ENCODE assay signal across 1 cellular context in genomic region chr19:6060600-6061391, GRCh38.
TF ChIP-seq lines count a peak whose summit lies in the region.

No MANE protein-coding gene starts in this region.

TF ChIP-seq in K562, 482 proteins besides CTCF, POLR2A, EP300 and RAD21 (continued from another document and continues in another):
- TF ChIP-seq CHD7 (IDR thresholded peaks at IDR 0.05; ENCODE audit: low read depth, low read length), result no peak
- no peak for TF ChIP-seq ZNF174 (CRISPR knock-in tag; IDR thresholded peaks at IDR 0.05)
- TF ChIP-seq FOXK2 (conservative IDR thresholded peaks at IDR 0.05 in 1 of 2, IDR thresholded peaks at IDR 0.05 in 1 of 2; ENCODE audit: low read depth in 2 of 2), result 0 out of 4 replicates have a peak, but pooled peaks of 1 of the 2 experiments have one; percentile 36
- no peak for TF ChIP-seq ZBTB43 (CRISPR knock-in tag; IDR thresholded peaks at IDR 0.05)
- TF ChIP-seq REST (CRISPR knock-in tag; IDR thresholded peaks at IDR 0.05; ENCODE audit: low read depth), result 0 out of 2 replicates have a peak, but pooled peaks have one; percentile 39
- TF ChIP-seq EWSR1 (IDR thresholded peaks at IDR 0.05; ENCODE audit: borderline replicate concordance, low read depth, partially characterized antibody), result no peak
- peak; percentile 32; the same call in 1 of the 2 replicates for TF ChIP-seq PHF8 (IDR thresholded peaks at IDR 0.05; ENCODE audit: borderline replicate concordance, low read length)
- TF ChIP-seq FOS (IDR thresholded peaks at IDR 0.05; ENCODE audit: extremely low read depth, insufficient read length), result peak; percentile 69
- TF ChIP-seq JUND (IDR thresholded peaks at IDR 0.05; ENCODE audit: borderline replicate concordance, low read depth, low read length), result peak; percentile 100
- TF ChIP-seq JUND (tag; IDR thresholded peaks at IDR 0.05; ENCODE audit: borderline replicate concordance, low read depth, low read length), result peak; percentile 98; the same call in 2 of the 3 replicates
- TF ChIP-seq ARID3B (CRISPR knock-in tag; IDR thresholded peaks at IDR 0.05; ENCODE audit: borderline replicate concordance), result no peak
- no peak for TF ChIP-seq CTCFL (IDR thresholded peaks at IDR 0.05; ENCODE audit: borderline replicate concordance, insufficient read depth, low read depth, low read length, poor library complexity, severe bottlenecking)
- TF ChIP-seq SMARCC2 (IDR thresholded peaks at IDR 0.05; ENCODE audit: low read depth), result peak; percentile 95
- peak; percentile 72; the same call in 1 of the 2 replicates for TF ChIP-seq ZNF583 (CRISPR knock-in tag; IDR thresholded peaks at IDR 0.05)
- TF ChIP-seq ZNF79 (CRISPR knock-in tag; IDR thresholded peaks at IDR 0.05; ENCODE audit: low read depth), result no peak
- no peak for TF ChIP-seq E2F4 (CRISPR knock-in tag; IDR thresholded peaks at IDR 0.05; ENCODE audit: low read depth)
- no peak for TF ChIP-seq ZNF239 (CRISPR knock-in tag; IDR thresholded peaks at IDR 0.05)
- peak; percentile 30 for TF ChIP-seq KDM5B (IDR thresholded peaks at IDR 0.05; ENCODE audit: insufficient replicate concordance, low read depth, low read length)
- no peak for TF ChIP-seq MBD1 (CRISPR knock-in tag; IDR thresholded peaks at IDR 0.05)
- peak; percentile 66; the same call in 1 of the 2 replicates for TF ChIP-seq TRIM28 (IDR thresholded peaks at IDR 0.05)
- TF ChIP-seq PYGO2 (tag; IDR thresholded peaks at IDR 0.05), result no peak
- TF ChIP-seq TFE3 (CRISPR knock-in tag; IDR thresholded peaks at IDR 0.05), result no peak
- no peak for TF ChIP-seq POU5F1 (IDR thresholded peaks at IDR 0.05; ENCODE audit: borderline replicate concordance, low read depth, low read length, partially characterized antibody)
- no peak for TF ChIP-seq LARP7 (IDR thresholded peaks at IDR 0.05)
- TF ChIP-seq BCOR (IDR thresholded peaks at IDR 0.05), result peak; percentile 93
